In the genomic region with DNA sequence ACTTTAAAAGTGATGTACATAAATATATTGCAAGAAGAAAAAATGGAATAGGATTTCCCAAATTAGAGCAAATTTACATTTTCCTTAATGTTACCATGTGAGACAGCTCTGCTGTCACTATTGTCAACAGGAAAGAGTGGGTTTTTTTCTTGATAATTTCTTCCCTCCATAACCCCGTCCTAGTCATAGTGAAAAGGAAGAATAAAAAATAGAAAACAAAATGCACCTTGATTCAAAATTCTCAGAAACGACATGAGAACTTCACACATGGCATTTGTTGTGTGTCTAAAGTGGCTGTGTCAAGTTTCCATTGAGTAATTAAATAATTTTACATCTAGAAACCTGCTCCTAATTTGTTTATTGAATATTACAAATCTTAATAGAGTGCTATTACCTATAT, we compare ENCODE assay signal across 34 cellular contexts.
"Had no signal": no experiment of that assay in that cellular context is flagged by ENCODE, and none has a peak within 500 bp of the region (broad histone marks: within the 10 kb centered on the region; RNA-seq: fewer than 3 reads in every experiment).

No MANE protein-coding gene starts in this region.

- ATAC-seq: activated naive CD4-positive, alpha-beta T cell treated with anti-CD3 and anti-CD28 coated beads, Interleukin-2, amount 50 U/mL, for 72 hours; activated naive CD8-positive, alpha-beta T cell treated with anti-CD3 and anti-CD28 coated beads, Interleukin-2, amount 50 U/mL, for 24 hours; activated T-cell treated with anti-CD3 and anti-CD28 coated beads, Interleukin-2, amount 50 U/mL, for 4 hours; activated T-cell treated with anti-CD3 and anti-CD28 coated beads, Interleukin-2, amount 50 U/mL, for 72 hours; activated T-helper 17 cell treated with anti-CD3 and anti-CD28 coated beads, Interleukin-2, amount 50 U/mL, for 72 hours; body of pancreas had no signal

- H3K4me1 ChIP-seq: adrenal gland, ascending aorta, body of pancreas, breast epithelium had no signal

- H3K36me3 ChIP-seq: adrenal gland, ascending aorta, brain microvascular endothelial cell, breast epithelium, cardiac muscle cell had no signal

- DNase-seq: activated effector memory CD4-positive, alpha-beta T cell treated with anti-CD3 and anti-CD28 coated beads, Interleukin-2, amount 50 U/mL, for 16 hours; activated effector memory CD4-positive, alpha-beta T cell treated with Interleukin-2 at 50 U/mL for 16 hours; activated gamma-delta T cell; activated gamma-delta T cell treated with Interleukin-2 at 50 U/mL for 16 hours; activated naive CD4-positive, alpha-beta T cell; activated naive CD4-positive, alpha-beta T cell treated with anti-CD3 and anti-CD28 coated beads for 36 hours; activated naive CD4-positive, alpha-beta T cell treated with anti-CD3 and anti-CD28 coated beads, Interleukin-2, amount 10 ng/mL, durations not matched to agents 7 days and 5 days; activated naive CD4-positive, alpha-beta T cell treated with anti-CD3 and anti-CD28 coated beads, Interleukin-2, amount 50 U/mL, for 16 hours; activated naive CD4-positive, alpha-beta T cell treated with Interleukin-2 at 50 U/mL for 16 hours; activated naive CD8-positive, alpha-beta T cell treated with anti-CD3 and anti-CD28 coated beads for 36 hours; activated naive CD8-positive, alpha-beta T cell treated with anti-CD3 and anti-CD28 coated beads, Interleukin-2, amount 10 ng/mL, durations not matched to agents 7 days and 5 days; activated naive CD8-positive, alpha-beta T cell treated with anti-CD3 and anti-CD28 coated beads, Interleukin-2, amount 50 U/mL, for 24 hours; activated T-cell treated with anti-CD3 and anti-CD28 coated beads, Interleukin-2, amount 50 U/mL, for 1 hour; activated T-cell treated with anti-CD3 and anti-CD28 coated beads, Interleukin-2, amount 50 U/mL, for 24 hours; activated T-cell treated with anti-CD3 and anti-CD28 coated beads, Interleukin-2, amount 50 U/mL, for 4 hours; activated T-cell treated with anti-CD3 and anti-CD28 coated beads, Interleukin-2, amount 50 U/mL, for 48 hours; activated T-cell treated with anti-CD3 and anti-CD28 coated beads, Interleukin-2, amount 50 U/mL, for 72 hours; adrenal gland; amniotic stem cell; amygdala; anterior cingulate cortex; aorta; body of pancreas; brain microvascular endothelial cell; caudate nucleus; central memory CD4-positive, alpha-beta T cell; cerebellar nuclear complex had no signal

- H3K9me3 ChIP-seq: adrenal gland, ascending aorta, body of pancreas had no signal

- H3K27me3 ChIP-seq: adrenal gland, ascending aorta, body of pancreas, brain microvascular endothelial cell, breast epithelium, cardiac muscle cell had no signal

- FAIRE-seq: astrocyte, bronchial epithelial cell had no signal

- H3K27ac ChIP-seq: adrenal gland, ascending aorta, body of pancreas, brain microvascular endothelial cell, breast epithelium, cardiac muscle cell had no signal

- H3K4me3 ChIP-seq: adrenal gland, ascending aorta, body of pancreas, breast epithelium, cardiac muscle cell had no signal
